21 cellular contexts compared by ENCODE assay signal in genomic region chr4:151389316-151389715, GRCh38. TPM values are rescaled to one million over a fixed set of nuclear protein-coding genes. Genes with fewer than 3 reads are reported as not detected.
"Had no signal": no experiment of that assay in that cellular context is flagged by ENCODE, and none has a peak within 500 bp of the region (broad histone marks: within the 10 kb centered on the region; RNA-seq: fewer than 3 reads in every experiment).

No MANE protein-coding gene starts in this region.

- H3K36me3 Mint-ChIP-seq: activated naive CD4-positive, alpha-beta T cell treated with anti-CD3 and anti-CD28 coated beads, Interleukin-2, amount 50 U/mL, for 72 hours had no signal

- ATAC-seq: activated CD8-positive, alpha-beta T cell treated with anti-CD3 and anti-CD28 coated beads for 36 hours; activated naive CD4-positive, alpha-beta T cell treated with anti-CD3 and anti-CD28 coated beads, Interleukin-2, amount 50 U/mL, for 72 hours; activated T-cell treated with anti-CD3 and anti-CD28 coated beads, Interleukin-2, amount 50 U/mL, for 4 hours; foreskin keratinocyte; WTC11 had no signal

- H3K4me3 Mint-ChIP-seq: activated CD8-positive, alpha-beta T cell treated with anti-CD3 and anti-CD28 coated beads for 36 hours; activated T-cell treated with anti-CD3 and anti-CD28 coated beads, Interleukin-2, amount 50 U/mL, for 4 hours; endodermal cell; nephron; WTC11 had no signal

- FAIRE-seq: TTC549 had no signal

- H3K4me3 ChIP-seq: skin epidermis, tibial artery, uterus had no signal

- H3K4me1 Mint-ChIP-seq: endodermal cell, nephron, WTC11 had no signal

- H3K27ac ChIP-seq: foreskin keratinocyte, skin epidermis, tibial artery, uterus had no signal

- DNase-seq: activated CD4-positive, alpha-beta T cell treated with anti-CD3 and anti-CD28 coated beads for 4 hours; activated CD8-positive, alpha-beta T cell treated with anti-CD3 and anti-CD28 coated beads for 36 hours; activated effector memory CD4-positive, alpha-beta T cell treated with Interleukin-2 at 50 U/mL for 16 hours; activated T-cell treated with anti-CD3 and anti-CD28 coated beads, Interleukin-2, amount 50 U/mL, for 4 hours; cerebellar nuclear complex; dermis blood vessel endothelial cell; endodermal cell; erythroblast; glutamatergic neuron; nucleus accumbens; stimulated activated CD4-positive, alpha-beta T cell treated with anti-CD3 and anti-CD28 coated beads, Interleukin-4, amount 100 ng/mL, for 24 hours; stimulated activated naive CD4-positive, alpha-beta T cell; tibial artery; uterus had no signal

- H3K9me3 Mint-ChIP-seq: activated CD8-positive, alpha-beta T cell treated with anti-CD3 and anti-CD28 coated beads for 36 hours; activated naive CD4-positive, alpha-beta T cell treated with anti-CD3 and anti-CD28 coated beads, Interleukin-2, amount 50 U/mL, for 72 hours; activated T-cell treated with anti-CD3 and anti-CD28 coated beads, Interleukin-2, amount 50 U/mL, for 4 hours had no signal

- H3K4me1 ChIP-seq: foreskin keratinocyte, tibial artery, uterus had no signal

- H3K9me3 ChIP-seq: tibial artery, uterus had no signal

- H3K36me3 ChIP-seq: tibial artery, uterus had no signal

- H3K27me3 ChIP-seq: foreskin keratinocyte, tibial artery, uterus had no signal

- H3K27ac Mint-ChIP-seq: activated CD8-positive, alpha-beta T cell treated with anti-CD3 and anti-CD28 coated beads for 36 hours; activated naive CD4-positive, alpha-beta T cell treated with anti-CD3 and anti-CD28 coated beads, Interleukin-2, amount 50 U/mL, for 72 hours; endodermal cell; nephron; WTC11 had no signal

RNA-seq across cellular contexts. Expression of gene FHIP1A, which starts 19.7 kb away (rescaled TPM):
- total RNA-seq: T-helper 2 cell treated with Interferon-gamma antibody and Interleukin-4, amounts not matched to agents 100 ng/mL and 5 ng/mL, for 36 hours had no signal
